ENCODE assay signal across 8 cellular contexts in the genomic region with DNA sequence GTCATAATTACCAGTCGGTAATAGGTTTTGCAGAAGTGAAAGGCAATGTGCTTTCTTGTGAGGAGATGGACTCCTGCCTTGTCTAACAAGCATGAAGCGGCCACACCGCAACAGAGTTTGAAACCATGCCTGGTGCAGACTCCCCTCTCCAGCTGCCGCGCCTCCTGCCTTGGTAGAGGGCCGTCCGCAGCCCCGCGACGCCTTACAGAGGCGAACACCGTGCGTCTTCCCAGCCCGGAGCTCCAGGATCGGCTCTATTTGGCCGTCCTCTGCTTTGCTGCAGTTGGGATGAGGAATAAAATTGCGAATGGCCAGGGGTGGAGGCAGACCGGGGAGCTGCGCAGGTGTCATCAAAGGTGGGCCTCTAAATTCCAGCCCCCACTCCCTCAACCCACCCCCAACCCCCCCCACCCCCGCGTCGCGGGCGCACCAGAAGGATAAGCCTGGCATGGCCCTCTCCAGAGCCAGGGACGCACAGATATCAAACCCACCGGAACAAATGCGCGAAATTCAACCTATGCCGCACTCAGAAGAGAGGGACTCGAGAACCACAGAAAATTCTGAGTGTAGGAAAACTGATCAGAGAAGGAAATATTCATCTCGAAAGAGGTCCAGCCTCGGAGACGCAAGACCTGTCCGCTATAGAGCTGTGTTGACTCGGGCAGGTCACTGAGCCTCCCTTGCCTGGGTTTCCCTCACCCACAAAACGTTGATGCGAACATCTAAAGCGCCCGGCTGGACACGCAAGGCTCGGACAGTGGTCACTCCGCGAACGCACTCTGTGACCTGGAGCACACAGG. TPM values are rescaled to one million over a fixed set of nuclear protein-coding genes. Genes with fewer than 3 reads are reported as not detected.
A peak's percentile ranks its signal among the peaks of the same experiment; 100 is the strongest.
DNase-seq lines count a peak whose midpoint lies in the region; ATAC-seq and TF ChIP-seq lines count a peak whose summit lies in the region.

No MANE protein-coding gene starts in this region.

- H3K9me3 ChIP-seq in skeletal muscle satellite cell (replicated peaks; ENCODE audit: low read length): no peaks in the 10 kb centered on the region

- H3K36me3 ChIP-seq in skeletal muscle satellite cell (ENCODE audit: insufficient read depth, low read length): no peaks in the 10 kb centered on the region

- H3K4me1 ChIP-seq in skeletal muscle satellite cell (ENCODE audit: control insufficient read depth, insufficient read depth, low read length): peaks cover 10% of the 10 kb centered on the region

- ATAC-seq in HG02884 (IDR thresholded peaks at IDR 0.05; ENCODE audit: unreplicated experiment): peak; percentile 68

- H3K9ac ChIP-seq in skeletal muscle satellite cell (ENCODE audit: low read depth, low read length): peak overlapping the region; percentile 41

- DNase-seq in activated CD8-positive, alpha-beta memory T cell treated with anti-CD3 and anti-CD28 coated beads for 24 hours: peak; percentile 75
- DNase-seq in activated CD8-positive, alpha-beta memory T cell treated with anti-CD3 and anti-CD28 coated beads, Interleukin-2, amount 50 U/mL, for 4 hours: no peak
- peak; percentile 40 for DNase-seq in germinal center (ENCODE audit: low spot score)
- no peak for DNase-seq in NCI-H128 (lab: John Stamatoyannopoulos, UW; ENCODE audit: unreplicated experiment)
- DNase-seq in cortex of kidney (lab: John Stamatoyannopoulos, UW): no peak

- peak overlapping the region; percentile 85 for H3K4me2 ChIP-seq in skeletal muscle satellite cell (ENCODE audit: low read length)

- no peak for TF ChIP-seq CTCF in WI38 (IDR thresholded peaks at IDR 0.05; ENCODE audit: low read depth, low read length)

- peak overlapping the region; percentile 80 for H3K4me3 ChIP-seq in WI38 (ENCODE audit: low read depth, low read length)
- peak overlapping the region; percentile 71 for H3K4me3 ChIP-seq in skeletal muscle satellite cell (ENCODE audit: low read length)

- H3K27me3 ChIP-seq in skeletal muscle satellite cell (ENCODE audit: control insufficient read depth, insufficient read depth, low read length): peaks cover 28% of the 10 kb centered on the region

RNA-seq across cellular contexts. Expression of a gene that starts 1.1 kb away (rescaled TPM):
- total RNA-seq in skeletal muscle satellite cell (2012; rRNA removed): 18.8 and 22.9 TPM in 2 replicates

RNA-seq across cellular contexts. Expression of a gene that starts 25.7 kb away (rescaled TPM):
- total RNA-seq in skeletal muscle satellite cell (2012; rRNA removed): 4,947 and 6,455 TPM in 2 replicates

Comparison
In these comparisons a context has a peak if more than half of its experiments do, and no peak if none do; other contexts are left out.
1. DNase-seq: peak in activated CD8-positive, alpha-beta memory T cell treated with anti-CD3 and anti-CD28 coated beads for 24 hours (single experiment) and germinal center (single experiment); none in activated CD8-positive, alpha-beta memory T cell treated with anti-CD3 and anti-CD28 coated beads, Interleukin-2, amount 50 U/mL, for 4 hours (single experiment), NCI-H128 (single experiment) and cortex of kidney (single experiment).